ENCODE assay signal across 18 cellular contexts in the genomic region with DNA sequence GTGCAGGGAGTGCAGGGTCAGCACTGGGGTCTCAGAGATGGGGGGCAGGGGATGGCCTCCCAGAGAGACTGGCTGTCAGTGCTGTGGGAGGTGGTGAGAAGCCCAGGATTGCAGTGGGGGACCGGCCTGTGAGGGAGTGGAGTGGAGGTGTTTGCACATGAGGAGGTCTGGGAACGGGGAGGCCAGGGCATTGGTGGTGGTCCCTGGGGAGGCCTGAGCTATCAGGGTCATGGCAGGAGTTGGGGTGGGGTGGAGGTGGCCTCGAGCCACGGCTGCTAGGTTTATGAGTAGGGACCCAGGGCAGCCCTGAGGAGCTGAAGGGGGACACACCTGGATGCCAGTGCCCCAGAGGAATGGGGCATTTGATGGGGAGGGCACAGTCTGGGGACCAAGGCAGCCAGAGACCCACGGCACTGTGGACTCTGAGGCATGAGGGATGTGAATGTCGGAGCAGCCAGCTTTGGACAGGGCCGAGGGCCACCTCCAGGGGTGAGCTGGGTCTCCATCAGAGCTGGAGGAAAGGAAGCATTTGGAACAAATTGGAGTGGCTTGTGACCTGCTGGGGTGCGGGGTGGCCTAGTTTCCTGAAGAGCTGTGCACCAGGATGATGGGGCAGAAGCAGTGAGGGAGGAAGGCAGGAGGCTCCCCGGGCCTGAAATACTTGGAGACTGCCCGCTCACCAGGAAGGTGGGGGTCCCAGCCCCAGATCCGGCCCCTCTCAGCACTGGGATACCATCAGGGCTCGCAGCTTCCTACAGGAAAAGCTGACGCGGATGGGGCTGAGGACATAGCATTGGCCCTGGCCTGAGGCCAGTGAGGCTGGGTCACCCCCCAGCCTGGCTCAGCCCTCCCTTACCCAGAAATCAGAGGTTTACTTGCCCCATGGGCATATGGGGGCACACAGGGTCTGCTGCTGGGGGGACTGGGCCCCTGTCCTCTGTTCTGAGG. TPM values are rescaled to one million over a fixed set of nuclear protein-coding genes. Genes with fewer than 3 reads are reported as not detected.
DNase-seq lines count a peak whose midpoint lies in the region; ATAC-seq and TF ChIP-seq lines count a peak whose summit lies in the region.
"Had no signal": no experiment of that assay in that cellular context is flagged by ENCODE, and none has a peak within 500 bp of the region (broad histone marks: within the 10 kb centered on the region; RNA-seq: fewer than 3 reads in every experiment).

No MANE protein-coding gene starts in this region.

- H3K56ac ChIP-seq in IMR-90 (ENCODE audit: extremely low read depth, insufficient read depth, low read length), result no peak overlapping the region

- ATAC-seq in IMR-90 (ENCODE audit: low read depth) (no peak), foreskin keratinocyte (no peak)

- H3K27me3 ChIP-seq in BE2C (no peaks in the 10 kb centered on the region), IMR-90 (ENCODE audit: control insufficient read depth, insufficient read depth, low read length) (no peaks in the 10 kb centered on the region), foreskin keratinocyte (peaks cover 3% of the 10 kb centered on the region)

- no peaks in the 10 kb centered on the region for H3K9me3 Mint-ChIP-seq in osteocyte (ENCODE audit: unreplicated experiment)
- H3K9me3 Mint-ChIP-seq: activated CD4-positive, alpha-beta T cell treated with anti-CD3 and anti-CD28 coated beads, Interleukin-2, amount 10 ng/mL, durations not matched to agents 24 days and 14 days; activated naive CD8-positive, alpha-beta T cell treated with anti-CD3 and anti-CD28 coated beads for 36 hours had no signal

- CTCF ChIA-PET in IMR-90 (lab: Yijun Ruan, JAX), result interaction anchor here (0.6 kb wide), 1 partner anchor 199 kb away, joined by 4 read pairs; no protein-coding TSS in a partner anchor

- no peak overlapping the region for H2BK5ac ChIP-seq in IMR-90 (ENCODE audit: low read depth, low read length, poor library complexity, severe bottlenecking)

- BruUV-seq in IMR-90 (replicated peaks; lab: Mats Ljungman, UMichigan), result no TSS peak

- H3K79me1 ChIP-seq in IMR-90 (ENCODE audit: low read depth in 1 of 2, low read length in 2 of 2), result no peaks in the 10 kb centered on the region; a peak in 1 of 4 replicates

- TF ChIP-seq CTCF in BE2C (IDR thresholded peaks at IDR 0.05; ENCODE audit: low read depth, low read length) (no peak), IMR-90 (conservative IDR thresholded peaks at IDR 0.05; ENCODE audit: low read depth, low read length) (no peak), foreskin keratinocyte (conservative IDR thresholded peaks at IDR 0.05) (no peak), osteocyte (IDR thresholded peaks at IDR 0.05) (no peak)

- no peak overlapping the region for H4K5ac ChIP-seq in IMR-90 (ENCODE audit: low read depth, low read length)

- POLR2A ChIA-PET in IMR-90 (lab: Charles Lee; ENCODE audit: unreplicated experiment), result no interaction called here

- H2AFZ ChIP-seq in IMR-90 (replicated peaks; ENCODE audit: low read length, poor library complexity), result no peak overlapping the region

- TF ChIP-seq RAD21 in IMR-90 (IDR thresholded peaks at IDR 0.05; ENCODE audit: low read length), result no peak

- H3K27ac Mint-ChIP-seq in osteocyte (ENCODE audit: unreplicated experiment), result peak overlapping the region; percentile 94
- H3K27ac Mint-ChIP-seq: activated naive CD8-positive, alpha-beta T cell treated with anti-CD3 and anti-CD28 coated beads for 36 hours had no signal

- peaks cover 13% of the 10 kb centered on the region for H3K9me1 ChIP-seq in IMR-90 (ENCODE audit: insufficient read depth, low read length)

- H4K91ac ChIP-seq in IMR-90 (ENCODE audit: insufficient read depth, low read depth, low read length), result no peak overlapping the region

- H3K9me3 ChIP-seq in BE2C, result no peaks in the 10 kb centered on the region
- no peaks in the 10 kb centered on the region for H3K9me3 ChIP-seq in IMR-90 (ENCODE audit: control insufficient read depth, insufficient read depth, low read length)

- H3K4me3 Mint-ChIP-seq in osteocyte (ENCODE audit: unreplicated experiment), result no peak overlapping the region
- H3K4me3 Mint-ChIP-seq: activated CD4-positive, alpha-beta T cell treated with anti-CD3 and anti-CD28 coated beads, Interleukin-2, amount 10 ng/mL, durations not matched to agents 24 days and 14 days; activated naive CD8-positive, alpha-beta T cell treated with anti-CD3 and anti-CD28 coated beads for 36 hours had no signal

- H2BK120ac ChIP-seq in IMR-90 (ENCODE audit: low read depth, low read length), result no peak overlapping the region

- no peak overlapping the region for H2BK15ac ChIP-seq in IMR-90 (ENCODE audit: low read depth, low read length)

- intact Hi-C loops in IMR-90 (cut with micrococcal nuclease), result no loop called here

- no peak overlapping the region for H3K4me3 ChIP-seq in BE2C (ENCODE audit: low read depth, low read length)
- no peak overlapping the region for H3K4me3 ChIP-seq in IMR-90 (ENCODE audit: insufficient read depth, low read depth, low read length)

- H3K18ac ChIP-seq in IMR-90 (ENCODE audit: low read depth, low read length), result no peak overlapping the region

- H2AK5ac ChIP-seq in IMR-90 (ENCODE audit: low read depth, low read length), result peak overlapping the region; percentile 31; the same call in 1 of the 2 replicates

- in situ Hi-C loops in IMR-90 (cut with MboI; ENCODE audit: low sequenced_read_pairs), result loop anchor here (10.0 kb wide), 1 partner anchor 57 kb away; no protein-coding TSS in a partner anchor

- peaks cover 5% of the 10 kb centered on the region; the same call in 1 of the 2 replicates for H4K20me1 ChIP-seq in IMR-90 (ENCODE audit: insufficient read depth, low read length)

- H3K36me3 Mint-ChIP-seq in osteocyte (ENCODE audit: unreplicated experiment), result no peaks in the 10 kb centered on the region
- H3K36me3 Mint-ChIP-seq: activated naive CD8-positive, alpha-beta T cell treated with anti-CD3 and anti-CD28 coated beads for 36 hours had no signal

- H3K4me1 Mint-ChIP-seq in osteocyte (ENCODE audit: unreplicated experiment), result peaks cover 26% of the 10 kb centered on the region

- H3K14ac ChIP-seq in IMR-90 (replicated peaks; ENCODE audit: low read depth, low read length), result no peak overlapping the region

- 86% methylated on average over 4 of the region's 14 CpGs; no CpG with 5 or more reads in 1 of the 2 experiments for WGBS in IMR-90 (ENCODE audit: extremely low coverage in 2 of 2, insufficient read length in 1 of 2), 2 experiments

- no peak overlapping the region for H3K4me2 ChIP-seq in IMR-90 (ENCODE audit: low read depth, low read length)

- H3K9ac ChIP-seq in IMR-90 (ENCODE audit: low read depth, low read length), result no peak overlapping the region

- dilution Hi-C loops in IMR-90 (cut with HindIII; ENCODE audit: low sequenced_read_pairs, unreplicated experiment), result no loop called here

- no peaks in the 10 kb centered on the region for H3K27me3 Mint-ChIP-seq in osteocyte (ENCODE audit: unreplicated experiment)

- no peak overlapping the region for H2BK20ac ChIP-seq in IMR-90 (ENCODE audit: low read depth, low read length)

- H3K4ac ChIP-seq in IMR-90 (ENCODE audit: low read depth, low read length), result no peak overlapping the region

- peak; percentile 8 for DNase-seq in BE2C
- no peak for DNase-seq in IMR-90
- no peak for DNase-seq in foreskin keratinocyte
- DNase-seq in osteocyte (ENCODE audit: extremely low spot score, unreplicated experiment), result no peak
- DNase-seq in DMS79 treated with DMSO at 0.1 percent for 48 hours (lab: John Stamatoyannopoulos, UW), result no peak
- DNase-seq in effector CD4-positive, alpha-beta T cell, result no peak
- no peak for DNase-seq in NAMALWA (ENCODE audit: low spot score)
- DNase-seq in inferior parietal cortex (ENCODE audit: extremely low spot score), result no peak
- DNase-seq: activated CD4-positive, alpha-beta T cell treated with anti-CD3 and anti-CD28 coated beads, Interleukin-2, amount 10 ng/mL, durations not matched to agents 24 days and 14 days; activated naive CD8-positive, alpha-beta T cell treated with anti-CD3 and anti-CD28 coated beads for 36 hours; activated T-cell treated with anti-CD3 and anti-CD28 coated beads for 4 hours; central memory CD4-positive, alpha-beta T cell; islet precursor cell; NCI-H2107; NCI-H774; RPMI8226; stimulated activated CD8-positive, alpha-beta memory T cell treated with anti-CD3 and anti-CD28 coated beads, Interleukin-4, amount 100 ng/mL, for 48 hours; T1000 had no signal

- H3K27ac ChIP-seq in IMR-90 (ENCODE audit: insufficient read depth, low read length), result no peak overlapping the region
- peak overlapping the region; percentile 99 for H3K27ac ChIP-seq in foreskin keratinocyte

- H3K4me1 ChIP-seq in BE2C (peaks cover 13% of the 10 kb centered on the region), IMR-90 (ENCODE audit: control insufficient read depth, insufficient read depth, low read length) (peaks cover 21% of the 10 kb centered on the region), foreskin keratinocyte (peaks cover 13% of the 10 kb centered on the region)

- no peak overlapping the region for H2AK9ac ChIP-seq in IMR-90 (replicated peaks; ENCODE audit: low read depth, low read length, poor library complexity)

- H3K36me3 ChIP-seq in BE2C, result no peaks in the 10 kb centered on the region
- no peaks in the 10 kb centered on the region for H3K36me3 ChIP-seq in IMR-90 (ENCODE audit: control insufficient read depth, insufficient read depth, low read length)

- H4K8ac ChIP-seq in IMR-90 (ENCODE audit: low read depth in 2 of 2, low read length in 2 of 2), result no peak overlapping the region

- no peak overlapping the region for H3K23ac ChIP-seq in IMR-90 (ENCODE audit: low read depth, low read length)

- no peak for TF ChIP-seq POLR2A in IMR-90 (IDR thresholded peaks at IDR 0.05; ENCODE audit: low read depth, low read length)

TF ChIP-seq in IMR-90, 13 proteins besides CTCF, POLR2A, EP300 and RAD21:
- TF ChIP-seq FOS (IDR thresholded peaks at IDR 0.05; ENCODE audit: low read depth, low read length) (no peak), BHLHE40 (IDR thresholded peaks at IDR 0.05; ENCODE audit: low read depth, low read length) (no peak), NFE2L2 (IDR thresholded peaks at IDR 0.05; ENCODE audit: low read depth, low read length) (no peak)

RNA-seq across cellular contexts. Expression of a gene that starts 9.5 kb away (rescaled TPM):
- 5.9 TPM for polyA plus RNA-seq in BE2C (2012; ENCODE audit: insufficient read depth, insufficient read length, low read depth)
- total RNA-seq in IMR-90 (2012; rRNA removed) (12.4 and 14.7 TPM in 2 replicates), foreskin keratinocyte (6.0 and 13.3 TPM in 2 replicates), osteocyte (43.3 and 48.1 TPM in 2 replicates)
- polyA plus RNA-seq in IMR-90 (2012; rRNA removed) (28.4 and 35.6 TPM in 2 replicates), foreskin keratinocyte (2.7 and 5.1 TPM in 2 replicates)
- polyA plus RNA-seq in IMR-90 (2012; cell fraction: cytosol; rRNA removed), result 15.6 and 23.3 TPM in 2 replicates
- 24.1 and 69.4 TPM in 2 replicates for polyA plus RNA-seq in IMR-90 (2012; cell fraction: nucleus; rRNA removed; ENCODE audit: low replicate concordance)
- total RNA-seq: activated CD4-positive, alpha-beta T cell treated with anti-CD3 and anti-CD28 coated beads, Interleukin-2, amount 10 ng/mL, durations not matched to agents 24 days and 14 days; activated naive CD8-positive, alpha-beta T cell treated with anti-CD3 and anti-CD28 coated beads for 36 hours had no signal
